8 cellular contexts compared by ENCODE assay signal in the genomic region with DNA sequence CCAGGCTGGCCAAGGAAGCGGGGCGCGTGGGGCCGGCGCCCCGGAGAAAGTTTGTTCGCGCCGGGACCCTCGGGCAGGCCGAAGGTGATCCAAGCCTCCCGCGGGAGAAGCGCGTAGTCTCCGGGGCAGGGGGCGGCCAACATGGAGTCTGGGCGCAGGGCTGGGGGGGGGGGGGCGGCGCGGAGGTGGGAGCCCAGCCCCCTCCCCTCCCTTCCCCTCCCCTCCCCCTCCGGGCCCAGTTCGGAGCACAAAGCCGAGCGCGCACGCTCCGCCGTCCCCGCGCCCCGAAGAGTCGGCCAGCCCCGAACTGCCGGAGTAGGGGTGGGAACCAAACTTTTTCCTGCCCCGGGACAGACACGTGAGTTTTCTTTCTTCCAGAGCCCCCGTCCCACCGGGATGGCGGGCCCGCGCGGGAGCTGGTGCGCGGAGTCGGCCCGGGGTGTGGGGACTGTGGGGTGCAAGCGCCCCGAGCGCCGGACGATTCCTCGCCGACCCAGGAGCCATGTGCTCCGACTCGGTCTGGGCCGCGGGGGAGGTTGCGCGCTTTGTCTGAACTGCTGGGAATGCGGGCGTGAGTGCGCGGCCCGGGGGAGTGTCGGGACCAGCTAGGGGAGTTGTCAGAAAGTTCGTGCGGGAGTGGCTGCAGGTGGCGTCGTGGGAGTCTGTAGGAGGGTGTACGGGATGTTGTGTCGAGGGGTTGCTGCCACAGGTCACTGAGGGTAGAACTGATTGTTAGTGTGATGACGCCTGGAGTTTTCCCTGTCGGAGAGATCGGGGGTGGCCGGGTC. TPM values are rescaled to one million over a fixed set of nuclear protein-coding genes. Genes with fewer than 3 reads are reported as not detected.
DNase-seq lines count a peak whose midpoint lies in the region; ATAC-seq and TF ChIP-seq lines count a peak whose summit lies in the region.

No MANE protein-coding gene starts in this region.

- H3K27ac ChIP-seq in PC-3 (ENCODE audit: low read length) (peak overlapping the region; percentile 16; the same call in 1 of the 2 replicates), ovary (peak overlapping the region; percentile 94 to 97)

- H2AFZ ChIP-seq in PC-3 (ENCODE audit: low read length): peak overlapping the region; percentile 98

- peaks cover 32% of the 10 kb centered on the region for H3K79me2 ChIP-seq in PC-3 (ENCODE audit: low read length)

- CTCF ChIA-PET in PC-3 (lab: Charles Lee): no interaction called here

- peaks cover 5% of the 10 kb centered on the region; the same call in 1 of the 2 replicates for H3K36me3 ChIP-seq in PC-3 (ENCODE audit: low read depth, low read length)
- H3K36me3 ChIP-seq in ovary: no peaks in the 10 kb centered on the region

- no peak for TF ChIP-seq EP300 in ovary (IDR thresholded peaks at IDR 0.05)

- TF ChIP-seq CTCF in PC-3 (conservative IDR thresholded peaks at IDR 0.05; ENCODE audit: low read depth, low read length): no peak
- TF ChIP-seq CTCF in ovary (IDR thresholded peaks at IDR 0.05): no peak

- H3K27me3 ChIP-seq in PC-3 (ENCODE audit: low read length): no peaks in the 10 kb centered on the region
- no peaks in the 10 kb centered on the region for H3K27me3 ChIP-seq in ovary

- peak overlapping the region; percentile 87 for H3K4me3 ChIP-seq in PC-3 (ENCODE audit: low read length)
- H3K4me3 ChIP-seq in ovary: peak overlapping the region; percentile 72

- H3K4me2 ChIP-seq in PC-3 (ENCODE audit: low read length): peak overlapping the region; percentile 98

- DNase-seq in NCI-H526 (lab: John Stamatoyannopoulos, UW): peak; percentile 38 to 63
- DNase-seq in NCI-H526 treated with DMSO at 0.1 percent for 48 hours (lab: John Stamatoyannopoulos, UW): no peak
- peak; percentile 46 for DNase-seq in PC-3
- peak; percentile 84 for DNase-seq in activated effector memory CD4-positive, alpha-beta T cell treated with anti-CD3 and anti-CD28 coated beads, Interleukin-2, amount 50 U/mL, for 16 hours
- DNase-seq in germinal center (ENCODE audit: low spot score): peak; percentile 59
- peak; percentile 78 to 91 (median 82) for DNase-seq in ovary
- no peak for DNase-seq in cerebellar nuclear complex (lab: John Stamatoyannopoulos, UW)

- intact Hi-C loops in PC-3 (cut with micrococcal nuclease) (no loop called here), ovary (cut with DNase I) (no loop called here)

- H3K9me3 ChIP-seq in PC-3 (ENCODE audit: low read length) (no peaks in the 10 kb centered on the region), ovary (no peaks in the 10 kb centered on the region)

- ATAC-seq in PC-3: peak; percentile 40
- ATAC-seq in HG03045 (IDR thresholded peaks at IDR 0.05; ENCODE audit: unreplicated experiment): no peak

- H3K4me1 ChIP-seq in PC-3 (ENCODE audit: insufficient read depth, low read length): peaks cover 17% of the 10 kb centered on the region
- peaks cover 9% of the 10 kb centered on the region for H3K4me1 ChIP-seq in ovary (ENCODE audit: insufficient read depth)

- no peaks in the 10 kb centered on the region for H4K20me1 ChIP-seq in PC-3 (ENCODE audit: low read length)

- H3F3A ChIP-seq in PC-3 (ENCODE audit: low read length, unreplicated experiment): no peaks in the 10 kb centered on the region

- H3K9me2 ChIP-seq in PC-3 (replicated peaks; ENCODE audit: low read length): no peaks in the 10 kb centered on the region

- H3K9ac ChIP-seq in PC-3 (ENCODE audit: low read length): peak overlapping the region; percentile 84

- WGBS in ovary, 3 donors: 0 to 1% (median 0%) methylated on average over 54 to 73 of the region's 76 CpGs

- no TSS peak for BruUV-seq in PC-3 (replicated peaks; lab: Mats Ljungman, UMichigan)

- TF ChIP-seq POLR2A in ovary (IDR thresholded peaks at IDR 0.05): peak; percentile 41

- POLR2A ChIA-PET in PC-3 (lab: Charles Lee; ENCODE audit: unreplicated experiment): no interaction called here

RNA-seq across cellular contexts. Expression of gene TGIF2, which starts 1.1 kb away (rescaled TPM):
- total RNA-seq in PC-3 (2014; rRNA removed) (15.2 and 15.7 TPM in 2 replicates), ovary (10 to 100 TPM; 19.2 to 39.2 (median 26.0) TPM)
- 10 to 100 TPM; 12.6 to 21.6 TPM for polyA plus RNA-seq in ovary

RNA-seq across cellular contexts. Expression of gene RAB5IF, which starts 31.1 kb away (rescaled TPM):
- total RNA-seq in PC-3 (2014; rRNA removed): 217 and 255 TPM in 2 replicates
- 10 to 100 TPM; 35.6 to 61.0 (median 40.9) TPM for total RNA-seq in ovary
- 10 to 100 TPM; 29.6 to 59.0 TPM for polyA plus RNA-seq in ovary

RNA-seq across cellular contexts. Expression of gene MYL9, which starts 33.2 kb away (rescaled TPM):
- total RNA-seq in PC-3 (2014; rRNA removed): 10.8 and 12.0 TPM in 2 replicates
- 1,000 to 10,000 TPM in 1 of 7 donors, 100 to 1,000 TPM in 5, 10 to 100 TPM in 1; 69.5 to 1,408 (median 681) TPM for total RNA-seq in ovary
- 100 to 1,000 TPM; 269 to 691 TPM for polyA plus RNA-seq in ovary

Comparison
In these comparisons a context has a peak if more than half of its experiments do, and no peak if none do; other contexts are left out.
1. DNase-seq: peak in NCI-H526 (2 of 2), PC-3 (single experiment), activated effector memory CD4-positive, alpha-beta T cell treated with anti-CD3 and anti-CD28 coated beads, Interleukin-2, amount 50 U/mL, for 16 hours (single experiment), germinal center (single experiment) and ovary (5 of 5); none in NCI-H526 treated with DMSO at 0.1 percent for 48 hours (single experiment) and cerebellar nuclear complex (0 of 2).